ENCODE assay signal across 12 cellular contexts in genomic region chr5:114857951-114858401, GRCh38.
DNase-seq lines count a peak whose midpoint lies in the region; ATAC-seq and TF ChIP-seq lines count a peak whose summit lies in the region.
"Had no signal": no experiment of that assay in that cellular context is flagged by ENCODE, and none has a peak within 500 bp of the region (broad histone marks: within the 10 kb centered on the region; RNA-seq: fewer than 3 reads in every experiment).

No MANE protein-coding gene starts in this region.

- H3K9ac ChIP-seq in GM23248 = no peak overlapping the region

- no peaks in the 10 kb centered on the region for H3K4me1 Mint-ChIP-seq in HFFc6 (ENCODE audit: low read depth)

- no peak overlapping the region for H2AFZ ChIP-seq in GM23248

- intact Hi-C loops in posterior vena cava (cut with DNase I) = no loop called here

- H3K27ac ChIP-seq in GM23248 = no peak overlapping the region
- H3K27ac ChIP-seq in cingulate gyrus (ENCODE audit: low read depth, low read length) = peak overlapping the region; percentile 82
- H3K27ac ChIP-seq: skin epidermis had no signal

- H3K4me2 ChIP-seq in GM23248 (ENCODE audit: unreplicated experiment) = no peak overlapping the region

- H3K27me3 Mint-ChIP-seq in HFFc6 (ENCODE audit: insufficient read depth) = peaks cover 1% of the 10 kb centered on the region; the same call in 1 of the 2 replicates

- no peaks in the 10 kb centered on the region for H3K9me3 ChIP-seq in GM23248 (ENCODE audit: low read depth)

- H3K27ac Mint-ChIP-seq in HFFc6 = no peak overlapping the region

- no peak for TF ChIP-seq CTCF in HFFc6 (IDR thresholded peaks at IDR 0.05)

- DNase-seq in GM23248 (peak; percentile 0), NCI-H82 treated with DMSO at 0.1 percent for 48 hours (lab: John Stamatoyannopoulos, UW; ENCODE audit: unreplicated experiment) (peak; percentile 2), posterior vena cava (ENCODE audit: low spot score) (peak; percentile 81), glomerular visceral epithelial cell (ENCODE audit: extremely low spot score) (no peak), HFFc6 (no peak)
- DNase-seq in stimulated activated CD8-positive, alpha-beta memory T cell treated with anti-CD3 and anti-CD28 coated beads, Interleukin-4, amount 100 ng/mL, for 48 hours = no peak
- DNase-seq: activated gamma-delta T cell, erythroblast, NCI-H1694 treated with DMSO at 0.1 percent for 48 hours had no signal

- no peak for ATAC-seq in HG03135 (IDR thresholded peaks at IDR 0.05; ENCODE audit: unreplicated experiment)

- no peaks in the 10 kb centered on the region for H3F3A ChIP-seq in GM23248 (ENCODE audit: insufficient read depth)

- H4K20me1 ChIP-seq in GM23248 (ENCODE audit: insufficient read depth) = no peaks in the 10 kb centered on the region

- in situ Hi-C loops in GM23248 (cut with MboI) = no loop called here

- H3K4me3 ChIP-seq in GM23248 = no peak overlapping the region
- H3K4me3 ChIP-seq: skin epidermis had no signal

- WGBS in GM23248 (ENCODE audit: low coverage in 1 of 2, low lambda C conversion rate in 2 of 2, missing lambda C conversion rate in 2 of 2), 2 experiments = 9 to 14% methylated on average over 20 of the region's 20 CpGs

- no peaks in the 10 kb centered on the region for H3K36me3 ChIP-seq in GM23248 (ENCODE audit: low read depth)

- no peaks in the 10 kb centered on the region for H3K4me1 ChIP-seq in GM23248 (ENCODE audit: insufficient read depth)

- H3K79me2 ChIP-seq in GM23248 (ENCODE audit: insufficient read depth) = no peaks in the 10 kb centered on the region

- no peaks in the 10 kb centered on the region for H3K36me3 Mint-ChIP-seq in HFFc6 (ENCODE audit: low read depth)

- H3K9me3 Mint-ChIP-seq in HFFc6 = peaks cover 41% of the 10 kb centered on the region

- no peaks in the 10 kb centered on the region for H3K27me3 ChIP-seq in GM23248 (replicated peaks; ENCODE audit: insufficient read depth)

- no peak overlapping the region for H3K4me3 Mint-ChIP-seq in HFFc6

- no peaks in the 10 kb centered on the region for H3K9me2 ChIP-seq in GM23248 (ENCODE audit: insufficient read depth)

Comparison
In these comparisons a context has a peak if more than half of its experiments do, and no peak if none do; other contexts are left out.
1. DNase-seq: peak in GM23248 (single experiment), NCI-H82 treated with DMSO at 0.1 percent for 48 hours (single experiment) and posterior vena cava (single experiment); none in stimulated activated CD8-positive, alpha-beta memory T cell treated with anti-CD3 and anti-CD28 coated beads, Interleukin-4, amount 100 ng/mL, for 48 hours (single experiment), glomerular visceral epithelial cell (single experiment) and HFFc6 (single experiment).